Comparison of ENCODE assay signal across 12 cellular contexts in genomic region chr17:1068356-1068755, GRCh38.
DNase-seq lines count a peak whose midpoint lies in the region; ATAC-seq and TF ChIP-seq lines count a peak whose summit lies in the region.
"Had no signal": no experiment of that assay in that cellular context is flagged by ENCODE, and none has a peak within 500 bp of the region (broad histone marks: within the 10 kb centered on the region; RNA-seq: fewer than 3 reads in every experiment).

No MANE protein-coding gene starts in this region.

- H3K36me3 ChIP-seq in left ventricle myocardium inferior, result peaks cover 76% of the 10 kb centered on the region
- H3K36me3 ChIP-seq in RWPE2 (ENCODE audit: low read depth), result peaks cover 36% of the 10 kb centered on the region
- peaks cover 71 to 83% of the 10 kb centered on the region in 2 experiments for H3K36me3 ChIP-seq in mesenchymal stem cell (ENCODE audit: control insufficient read depth in 1 of 2, insufficient read depth in 2 of 2, low read depth in 1 of 2, low read length in 2 of 2)
- H3K36me3 ChIP-seq: HAP-1 had no signal

- CTCF ChIA-PET in activated CD4-positive, alpha-beta T cell treated with anti-CD3 and anti-CD28 coated beads, Interleukin-2, amount 10 ng/mL, durations not matched to agents 7 days and 5 days (lab: Charles Lee), result no interaction called here

- H3K27ac ChIP-seq in right cardiac atrium (ENCODE audit: low read length), result no peak overlapping the region
- H3K27ac ChIP-seq in left ventricle myocardium inferior (replicated peaks), result no peak overlapping the region
- no peak overlapping the region for H3K27ac ChIP-seq in RWPE2 (ENCODE audit: poor library complexity, severe bottlenecking)
- H3K27ac ChIP-seq in mesenchymal stem cell (ENCODE audit: low read length, poor library complexity, severe bottlenecking), result no peak overlapping the region

- H3K4me3 Mint-ChIP-seq in activated CD4-positive, alpha-beta T cell treated with anti-CD3 and anti-CD28 coated beads, Interleukin-2, amount 10 ng/mL, durations not matched to agents 7 days and 5 days, result no peak overlapping the region
- H3K4me3 Mint-ChIP-seq: B cell; CD4-positive, alpha-beta memory T cell had no signal

- no peak overlapping the region for H3K14ac ChIP-seq in mesenchymal stem cell (ENCODE audit: low read length in 2 of 2)

- H3K27me3 Mint-ChIP-seq in activated CD4-positive, alpha-beta T cell treated with anti-CD3 and anti-CD28 coated beads, Interleukin-2, amount 10 ng/mL, durations not matched to agents 7 days and 5 days, result no peaks in the 10 kb centered on the region
- H3K27me3 Mint-ChIP-seq: B cell; CD4-positive, alpha-beta memory T cell had no signal

- no peak for TF ChIP-seq CTCF in left ventricle myocardium inferior (IDR thresholded peaks at IDR 0.05; ENCODE audit: borderline replicate concordance)
- TF ChIP-seq CTCF in RWPE2 (IDR thresholded peaks at IDR 0.05; ENCODE audit: poor library complexity, severe bottlenecking), result no peak

- no peaks in the 10 kb centered on the region for H3K9me3 ChIP-seq in right cardiac atrium (ENCODE audit: control insufficient read depth, low read length)
- H3K9me3 ChIP-seq in left ventricle myocardium inferior (replicated peaks), result peaks cover 9% of the 10 kb centered on the region
- no peaks in the 10 kb centered on the region for H3K9me3 ChIP-seq in RWPE2 (ENCODE audit: severe bottlenecking)
- H3K9me3 ChIP-seq in mesenchymal stem cell (ENCODE audit: control insufficient read depth, low read length), result peaks cover 14% of the 10 kb centered on the region
- H3K9me3 ChIP-seq: HAP-1 had no signal

- no peak overlapping the region for H2AFZ ChIP-seq in mesenchymal stem cell (ENCODE audit: low read depth, low read length)

- no peaks in the 10 kb centered on the region for H3K27me3 ChIP-seq in right cardiac atrium (ENCODE audit: control insufficient read depth, insufficient read depth)
- no peaks in the 10 kb centered on the region for H3K27me3 ChIP-seq in left ventricle myocardium inferior (ENCODE audit: low read depth)
- H3K27me3 ChIP-seq in RWPE2 (ENCODE audit: insufficient read depth, poor library complexity, severe bottlenecking), result no peaks in the 10 kb centered on the region
- H3K27me3 ChIP-seq in mesenchymal stem cell (ENCODE audit: control insufficient read depth in 1 of 2, insufficient read depth in 1 of 2, low read length in 2 of 2), result no peaks in the 10 kb centered on the region

- H2AK5ac ChIP-seq in mesenchymal stem cell (ENCODE audit: low read length, severe bottlenecking), result no peak overlapping the region

- peak in 2 of 3 donors; percentile 13 to 19 for DNase-seq in right cardiac atrium
- DNase-seq in left ventricle myocardium inferior, result no peak
- DNase-seq in RWPE2 (ENCODE audit: low spot score), result peak; percentile 30
- no peak for DNase-seq in mesenchymal stem cell
- no peak for DNase-seq in SHP77 treated with DMSO at 0.1 percent for 48 hours (lab: John Stamatoyannopoulos, UW)
- no peak for DNase-seq in SHP77 (lab: John Stamatoyannopoulos, UW)
- DNase-seq in activated CD4-positive, alpha-beta T cell treated with anti-CD3 and anti-CD28 coated beads, Interleukin-2, amount 10 ng/mL, durations not matched to agents 7 days and 5 days, result no peak
- DNase-seq: C1 segment of cervical spinal cord; CD4-positive, alpha-beta memory T cell; DMS79 had no signal

- no peak overlapping the region for H3K18ac ChIP-seq in mesenchymal stem cell (ENCODE audit: low read depth in 1 of 2, low read length in 2 of 2)

- no peak overlapping the region for H4K91ac ChIP-seq in mesenchymal stem cell (ENCODE audit: low read length)

- H3K9ac ChIP-seq in mesenchymal stem cell (ENCODE audit: low read length), result no peak overlapping the region

- H2BK12ac ChIP-seq in mesenchymal stem cell (ENCODE audit: low read length in 2 of 2), result no peak overlapping the region

- H2BK120ac ChIP-seq in mesenchymal stem cell (ENCODE audit: low read depth, low read length), result no peak overlapping the region

- H3K4ac ChIP-seq in mesenchymal stem cell (ENCODE audit: low read depth in 1 of 2, low read length in 2 of 2), result no peak overlapping the region

- no peak overlapping the region for H3K4me3 ChIP-seq in right cardiac atrium (ENCODE audit: low read length)
- H3K4me3 ChIP-seq in left ventricle myocardium inferior, result no peak overlapping the region
- H3K4me3 ChIP-seq in RWPE2 (ENCODE audit: severe bottlenecking), result no peak overlapping the region
- no peak overlapping the region for H3K4me3 ChIP-seq in mesenchymal stem cell (ENCODE audit: insufficient read depth in 1 of 2, low read depth in 1 of 2, low read length in 2 of 2)
- H3K4me3 ChIP-seq: HAP-1 had no signal

- H3K23ac ChIP-seq in mesenchymal stem cell (ENCODE audit: low read length in 2 of 2), result no peak overlapping the region

- intact Hi-C loops in right cardiac atrium (cut with DNase I), result no loop called here
- intact Hi-C loops in left ventricle myocardium inferior (cut with micrococcal nuclease), result no loop called here

- H3K79me1 ChIP-seq in mesenchymal stem cell (replicated peaks; ENCODE audit: low read length, poor library complexity, severe bottlenecking), result peaks cover 14% of the 10 kb centered on the region

- H3K4me1 Mint-ChIP-seq in activated CD4-positive, alpha-beta T cell treated with anti-CD3 and anti-CD28 coated beads, Interleukin-2, amount 10 ng/mL, durations not matched to agents 7 days and 5 days, result no peaks in the 10 kb centered on the region
- H3K4me1 Mint-ChIP-seq: B cell had no signal

- H3K9me3 Mint-ChIP-seq in activated CD4-positive, alpha-beta T cell treated with anti-CD3 and anti-CD28 coated beads, Interleukin-2, amount 10 ng/mL, durations not matched to agents 7 days and 5 days, result peaks cover 10% of the 10 kb centered on the region

- no peak overlapping the region for H3K4me2 ChIP-seq in mesenchymal stem cell (ENCODE audit: low read length, poor library complexity, severe bottlenecking)

- H4K8ac ChIP-seq in mesenchymal stem cell (ENCODE audit: low read length), result no peak overlapping the region

- 93% methylated on average over 7 of the region's 7 CpGs for WGBS in right cardiac atrium
- over 99% methylated on average over 7 of the region's 7 CpGs for WGBS in mesenchymal stem cell

- no peak overlapping the region for H3K27ac Mint-ChIP-seq in activated CD4-positive, alpha-beta T cell treated with anti-CD3 and anti-CD28 coated beads, Interleukin-2, amount 10 ng/mL, durations not matched to agents 7 days and 5 days
- H3K27ac Mint-ChIP-seq: B cell; CD4-positive, alpha-beta memory T cell had no signal

- H2BK15ac ChIP-seq in mesenchymal stem cell (ENCODE audit: low read depth, poor library complexity, severe bottlenecking), result peak overlapping the region; percentile 8

- POLR2A ChIA-PET in activated CD4-positive, alpha-beta T cell treated with anti-CD3 and anti-CD28 coated beads, Interleukin-2, amount 10 ng/mL, durations not matched to agents 7 days and 5 days (lab: Charles Lee), result no interaction called here

- peaks cover 49% of the 10 kb centered on the region for H3K36me3 Mint-ChIP-seq in activated CD4-positive, alpha-beta T cell treated with anti-CD3 and anti-CD28 coated beads, Interleukin-2, amount 10 ng/mL, durations not matched to agents 7 days and 5 days (ENCODE audit: low read depth)

- no peaks in the 10 kb centered on the region for H3K4me1 ChIP-seq in right cardiac atrium (ENCODE audit: control insufficient read depth, insufficient read depth, low read length)
- peaks cover 19% of the 10 kb centered on the region for H3K4me1 ChIP-seq in left ventricle myocardium inferior
- H3K4me1 ChIP-seq in RWPE2 (ENCODE audit: insufficient read depth, poor library complexity, severe bottlenecking), result peaks cover 7% of the 10 kb centered on the region
- peaks cover 5% of the 10 kb centered on the region for H3K4me1 ChIP-seq in mesenchymal stem cell (ENCODE audit: control insufficient read depth, insufficient read depth, low read depth, low read length)
- H3K4me1 ChIP-seq: HAP-1 had no signal

- no peak overlapping the region for H2BK5ac ChIP-seq in mesenchymal stem cell (ENCODE audit: low read depth, low read length, poor library complexity, severe bottlenecking)

- ATAC-seq in right cardiac atrium, result no peak
- no peak for ATAC-seq in RWPE2 (ENCODE audit: low read depth)

Comparison
In these comparisons a context has a peak if more than half of its experiments do, and no peak if none do; other contexts are left out.
1. DNase-seq: peak in right cardiac atrium (2 of 3) and RWPE2 (single experiment); none in left ventricle myocardium inferior (single experiment), mesenchymal stem cell (single experiment), SHP77 treated with DMSO at 0.1 percent for 48 hours (single experiment), SHP77 (0 of 2) and activated CD4-positive, alpha-beta T cell treated with anti-CD3 and anti-CD28 coated beads, Interleukin-2, amount 10 ng/mL, durations not matched to agents 7 days and 5 days (single experiment).